In genomic region chr4:125123710-125124109, GRCh38 we compare ENCODE assay signal across 17 cellular contexts.
DNase-seq lines count a peak whose midpoint lies in the region; ATAC-seq and TF ChIP-seq lines count a peak whose summit lies in the region.
"Had no signal": no experiment of that assay in that cellular context is flagged by ENCODE, and none has a peak within 500 bp of the region (broad histone marks: within the 10 kb centered on the region; RNA-seq: fewer than 3 reads in every experiment).

No MANE protein-coding gene starts in this region.

- no peak for TF ChIP-seq CTCF in GM23338 (conservative IDR thresholded peaks at IDR 0.05; ENCODE audit: low read depth in 2 of 2)
- no peak for TF ChIP-seq CTCF in astrocyte of the cerebellum (IDR thresholded peaks at IDR 0.05; ENCODE audit: low read depth, low read length, missing control alignments)
- no peak for TF ChIP-seq CTCF in right atrium auricular region (IDR thresholded peaks at IDR 0.05)

- ATAC-seq in GM23338 = no peak
- no peak for ATAC-seq in HG02678 (IDR thresholded peaks at IDR 0.05; ENCODE audit: unreplicated experiment)
- ATAC-seq: K562 had no signal

- H3K4me3 ChIP-seq in GM23338 = no peak overlapping the region
- no peak overlapping the region for H3K4me3 ChIP-seq in astrocyte of the cerebellum (ENCODE audit: low read depth, low read length)
- no peak overlapping the region for H3K4me3 ChIP-seq in right atrium auricular region
- H3K4me3 ChIP-seq: BLaER1 treated with 17β-estradiol and CSF1 and Interleukin-3, amounts not matched to agents 10 nM and 100 nM; K562; PC-9; SJSA1 had no signal

- H4K20me1 ChIP-seq in GM23338 (replicated peaks; ENCODE audit: insufficient read depth) = no peaks in the 10 kb centered on the region
- H4K20me1 ChIP-seq: BLaER1 treated with 17β-estradiol and CSF1 and Interleukin-3, amounts not matched to agents 10 nM and 100 nM had no signal

- DNase-seq in GM23338 (ENCODE audit: low spot score) (no peak), astrocyte of the cerebellum (ENCODE audit: low read depth) (peak; percentile 41), fibroblast of peridontal ligament (ENCODE audit: extremely low read depth) (peak; percentile 85), superior temporal gyrus (ENCODE audit: extremely low spot score) (no peak), AG20443 (ENCODE audit: low spot score) (no peak), right atrium auricular region (ENCODE audit: low spot score) (no peak)
- DNase-seq: DND-41, HCEC 1CT, MV-4-11, NCI-H1930, NCI-H82, PC-9, SW 1271 had no signal

- H3K9me3 Mint-ChIP-seq in GM23338 = no peaks in the 10 kb centered on the region

- H3K4me3 Mint-ChIP-seq in GM23338 = no peak overlapping the region

- peak overlapping the region; percentile 23; the same call in 1 of the 2 replicates for H3K27ac Mint-ChIP-seq in GM23338

- in situ Hi-C loops in astrocyte of the cerebellum (cut with HindIII; ENCODE audit: low sequenced_read_pairs) = no loop called here

- H3K79me2 ChIP-seq in GM23338 (replicated peaks; ENCODE audit: insufficient read depth) = no peaks in the 10 kb centered on the region

- H3K9me3 ChIP-seq in right atrium auricular region = no peaks in the 10 kb centered on the region
- H3K9me3 ChIP-seq: BLaER1 treated with 17β-estradiol and CSF1 and Interleukin-3, amounts not matched to agents 10 nM and 100 nM; SJSA1 had no signal

- H2AFZ ChIP-seq in GM23338 = no peak overlapping the region
- H2AFZ ChIP-seq: PC-9 had no signal

- no peak overlapping the region for H3K4me2 ChIP-seq in GM23338
- H3K4me2 ChIP-seq: BLaER1 treated with 17β-estradiol and CSF1 and Interleukin-3, amounts not matched to agents 10 nM and 100 nM; PC-9 had no signal

- H3K27ac ChIP-seq in GM23338 (ENCODE audit: low read depth) (no peak overlapping the region), right atrium auricular region (no peak overlapping the region)
- H3K27ac ChIP-seq: BLaER1 treated with 17β-estradiol and CSF1 and Interleukin-3, amounts not matched to agents 10 nM and 100 nM; PC-9; SJSA1 had no signal

- H3F3A ChIP-seq in GM23338 (replicated peaks; ENCODE audit: low read depth) = no peaks in the 10 kb centered on the region

- H3K9me2 ChIP-seq in GM23338 (ENCODE audit: insufficient read depth) = no peaks in the 10 kb centered on the region

- no peaks in the 10 kb centered on the region for H3K27me3 Mint-ChIP-seq in GM23338 (ENCODE audit: insufficient read depth, low read depth, poor library complexity)

- no peaks in the 10 kb centered on the region for H3K36me3 ChIP-seq in GM23338 (ENCODE audit: insufficient read depth)
- no peaks in the 10 kb centered on the region for H3K36me3 ChIP-seq in right atrium auricular region
- H3K36me3 ChIP-seq: BLaER1 treated with 17β-estradiol and CSF1 and Interleukin-3, amounts not matched to agents 10 nM and 100 nM; SJSA1 had no signal

- H3K4me1 ChIP-seq in GM23338 (ENCODE audit: insufficient read depth) = peaks cover 6% of the 10 kb centered on the region; the same call in 1 of the 2 replicates
- no peaks in the 10 kb centered on the region for H3K4me1 ChIP-seq in right atrium auricular region
- H3K4me1 ChIP-seq: BLaER1 treated with 17β-estradiol and CSF1 and Interleukin-3, amounts not matched to agents 10 nM and 100 nM had no signal

- H3K27me3 ChIP-seq in GM23338 (ENCODE audit: insufficient read depth) (no peaks in the 10 kb centered on the region), right atrium auricular region (no peaks in the 10 kb centered on the region)
- H3K27me3 ChIP-seq: BLaER1 treated with 17β-estradiol and CSF1 and Interleukin-3, amounts not matched to agents 10 nM and 100 nM; SJSA1 had no signal

- peaks cover 14% of the 10 kb centered on the region for H3K4me1 Mint-ChIP-seq in GM23338

- H3K36me3 Mint-ChIP-seq in GM23338 (ENCODE audit: low read depth) = no peaks in the 10 kb centered on the region

TF ChIP-seq in GM23338, 12 proteins besides CTCF, POLR2A, EP300 and RAD21 (continues in another document):
- TF ChIP-seq ZNF462 (CRISPR knock-in tag; IDR thresholded peaks at IDR 0.05) = no peak
- TF ChIP-seq POLR2AphosphoS5 (IDR thresholded peaks at IDR 0.05; ENCODE audit: low read depth) = no peak
- TF ChIP-seq ETS1 (IDR thresholded peaks at IDR 0.05) = no peak
- no peak for TF ChIP-seq EZH2 (IDR thresholded peaks at IDR 0.05; ENCODE audit: low read depth, unreplicated experiment)
- no peak for TF ChIP-seq ZNF114 (CRISPR knock-in tag; IDR thresholded peaks at IDR 0.05)
- no peak for TF ChIP-seq EZH2phosphoT487 (IDR thresholded peaks at IDR 0.05; ENCODE audit: unreplicated experiment)
- no peak for TF ChIP-seq ZNF331 (CRISPR knock-in tag; IDR thresholded peaks at IDR 0.05; ENCODE audit: low read depth)

Comparison
In these comparisons a context has a peak if more than half of its experiments do, and no peak if none do; other contexts are left out.
1. DNase-seq: peak in astrocyte of the cerebellum (single experiment) and fibroblast of peridontal ligament (single experiment); none in GM23338 (single experiment), superior temporal gyrus (single experiment), AG20443 (single experiment) and right atrium auricular region (single experiment).